In the genomic region with DNA sequence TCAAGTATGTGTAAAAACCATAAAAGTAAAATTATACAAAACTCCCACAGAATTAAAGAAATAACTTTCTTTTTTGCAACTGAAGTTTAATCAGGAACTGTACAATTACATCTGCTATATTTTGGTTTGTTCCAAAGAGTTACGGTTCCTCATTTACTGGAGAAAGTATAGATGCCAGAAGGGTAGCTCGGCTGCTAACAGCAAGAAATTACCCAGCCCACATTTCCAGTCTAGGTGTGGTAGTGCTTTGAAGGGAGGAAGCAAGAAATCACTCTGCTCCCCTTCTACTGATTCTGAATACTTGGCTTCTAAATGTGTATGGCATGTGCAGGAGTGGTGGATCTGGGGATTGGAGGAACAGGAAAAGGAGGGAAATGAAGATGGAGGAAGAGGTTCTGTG, we compare ENCODE assay signal across 13 cellular contexts.
A peak's percentile ranks its signal among the peaks of the same experiment; 100 is the strongest.
DNase-seq lines count a peak whose midpoint lies in the region; ATAC-seq, FAIRE-seq and TF ChIP-seq lines count a peak whose summit lies in the region.
"Had no signal": no experiment of that assay in that cellular context is flagged by ENCODE, and none has a peak within 500 bp of the region (broad histone marks: within the 10 kb centered on the region; RNA-seq: fewer than 3 reads in every experiment).

No MANE protein-coding gene starts in this region.

- H3K4me2 ChIP-seq in GM12878 (ENCODE audit: control insufficient read depth, insufficient read depth): 0 out of 2 replicates have a peak overlapping the region, but pooled peaks have one; percentile 22

- H3K4me1 ChIP-seq in GM12878 (ENCODE audit: control insufficient read depth, insufficient read depth, low read length): peaks cover 9% of the 10 kb centered on the region
- H3K4me1 ChIP-seq: gastroesophageal sphincter had no signal

- TF ChIP-seq RAD21 in GM12878 (IDR thresholded peaks at IDR 0.05; ENCODE audit: insufficient read depth, low read depth, low read length): no peak

- TF ChIP-seq EP300 in GM12878 (IDR thresholded peaks at IDR 0.05; ENCODE audit: borderline replicate concordance in 1 of 2, control insufficient read depth in 1 of 2, low read depth in 2 of 2, low read length in 2 of 2): no peak

- H3K27me3 Mint-ChIP-seq in activated naive CD4-positive, alpha-beta T cell treated with anti-CD3 and anti-CD28 coated beads for 36 hours (ENCODE audit: low read depth): no peaks in the 10 kb centered on the region
- no peaks in the 10 kb centered on the region for H3K27me3 Mint-ChIP-seq in activated naive CD4-positive, alpha-beta T cell treated with anti-CD3 and anti-CD28 coated beads, Interleukin-2, amount 10 ng/mL, durations not matched to agents 7 days and 5 days

- no peak overlapping the region for H3K4me3 Mint-ChIP-seq in activated naive CD4-positive, alpha-beta T cell treated with anti-CD3 and anti-CD28 coated beads for 36 hours
- no peak overlapping the region for H3K4me3 Mint-ChIP-seq in activated naive CD4-positive, alpha-beta T cell treated with anti-CD3 and anti-CD28 coated beads, Interleukin-2, amount 10 ng/mL, durations not matched to agents 7 days and 5 days
- H3K4me3 Mint-ChIP-seq in stimulated activated effector memory CD8-positive, alpha-beta T cell treated with anti-CD3 and anti-CD28 coated beads, Interleukin-12 subunit alpha, Interleukin-12 subunit beta, amount 100 ng/mL, for 72 hours: no peak overlapping the region

- in situ Hi-C loops in GM12878 (cut with MboI): no loop called here

- H3K27ac ChIP-seq in GM12878 (ENCODE audit: control insufficient read depth, insufficient read depth): no peak overlapping the region
- H3K27ac ChIP-seq: gastroesophageal sphincter had no signal

- RAD21 ChIA-PET in GM12878 (lab: Charles Lee; ENCODE audit: unreplicated experiment): interaction anchor here (1.3 kb wide), 1 partner anchor 40 kb away, joined by 4 read pairs; no protein-coding TSS in a partner anchor

- no peak overlapping the region for H3K4me3 ChIP-seq in GM12878
- H3K4me3 ChIP-seq: gastroesophageal sphincter had no signal

- SMC1A ChIA-PET in GM12878 (lab: Charles Lee; ENCODE audit: uncharacterized antibody, unreplicated experiment): interaction anchor here (0.9 kb wide), 1 partner anchor 86 kb away, joined by 3 read pairs; no protein-coding TSS in a partner anchor

- POLR2A ChIA-PET in GM12878 (lab: Charles Lee): no interaction called here

- H3K27me3 ChIP-seq in GM12878 (replicated peaks in 1 of 2; ENCODE audit: control insufficient read depth in 2 of 2, insufficient read depth in 2 of 2, low read length in 1 of 2): no peaks in the 10 kb centered on the region
- H3K27me3 ChIP-seq: gastroesophageal sphincter had no signal

- no peak for FAIRE-seq in GM12878 (lab: Jason Lieb, UNC)
- FAIRE-seq: D721Med had no signal

- BruUV-seq in GM12878 (replicated peaks; lab: Mats Ljungman, UMichigan): no TSS peak

- peak; percentile 26 for DNase-seq in activated naive CD4-positive, alpha-beta T cell treated with anti-CD3 and anti-CD28 coated beads for 36 hours
- DNase-seq in activated naive CD4-positive, alpha-beta T cell treated with anti-CD3 and anti-CD28 coated beads, Interleukin-2, amount 10 ng/mL, durations not matched to agents 7 days and 5 days: no peak
- peak; percentile 59 for DNase-seq in NCI-H526 treated with DMSO at 0.1 percent for 48 hours (lab: John Stamatoyannopoulos, UW)
- no peak for DNase-seq in GM12878 (ENCODE audit: low read depth, low spot score)
- no peak for DNase-seq in stimulated activated effector memory CD8-positive, alpha-beta T cell treated with anti-CD3 and anti-CD28 coated beads, Interleukin-12 subunit alpha, Interleukin-12 subunit beta, amount 100 ng/mL, for 72 hours (ENCODE audit: low spot score in 2 of 2)
- DNase-seq in NCI-H69 (lab: John Stamatoyannopoulos, UW): no peak
- DNase-seq in NK-92 treated with Interleukin-12 subunit alpha and Interleukin-12 subunit beta, amount 100 ng/mL, for 24 hours (lab: John Stamatoyannopoulos, UW): no peak
- DNase-seq in OCI-M2 (lab: John Stamatoyannopoulos, UW; ENCODE audit: unreplicated experiment): no peak
- DNase-seq: Kasumi-1, NCI-H187, right cardiac atrium had no signal

- H2AFZ ChIP-seq in GM12878 (ENCODE audit: control insufficient read depth, low read depth, low read length): no peak overlapping the region

- H3K36me3 Mint-ChIP-seq in activated naive CD4-positive, alpha-beta T cell treated with anti-CD3 and anti-CD28 coated beads for 36 hours (ENCODE audit: low read depth): peaks cover 6% of the 10 kb centered on the region
- H3K36me3 Mint-ChIP-seq in activated naive CD4-positive, alpha-beta T cell treated with anti-CD3 and anti-CD28 coated beads, Interleukin-2, amount 10 ng/mL, durations not matched to agents 7 days and 5 days: peaks cover 12% of the 10 kb centered on the region
- peaks cover 6% of the 10 kb centered on the region for H3K36me3 Mint-ChIP-seq in stimulated activated effector memory CD8-positive, alpha-beta T cell treated with anti-CD3 and anti-CD28 coated beads, Interleukin-12 subunit alpha, Interleukin-12 subunit beta, amount 100 ng/mL, for 72 hours

- no peaks in the 10 kb centered on the region for H3K9me3 Mint-ChIP-seq in activated naive CD4-positive, alpha-beta T cell treated with anti-CD3 and anti-CD28 coated beads for 36 hours
- H3K9me3 Mint-ChIP-seq in activated naive CD4-positive, alpha-beta T cell treated with anti-CD3 and anti-CD28 coated beads, Interleukin-2, amount 10 ng/mL, durations not matched to agents 7 days and 5 days: no peaks in the 10 kb centered on the region
- H3K9me3 Mint-ChIP-seq in stimulated activated effector memory CD8-positive, alpha-beta T cell treated with anti-CD3 and anti-CD28 coated beads, Interleukin-12 subunit alpha, Interleukin-12 subunit beta, amount 100 ng/mL, for 72 hours: no peaks in the 10 kb centered on the region

- peak overlapping the region; percentile 25 for H3K27ac Mint-ChIP-seq in activated naive CD4-positive, alpha-beta T cell treated with anti-CD3 and anti-CD28 coated beads for 36 hours
- no peak overlapping the region for H3K27ac Mint-ChIP-seq in activated naive CD4-positive, alpha-beta T cell treated with anti-CD3 and anti-CD28 coated beads, Interleukin-2, amount 10 ng/mL, durations not matched to agents 7 days and 5 days
- peak overlapping the region; percentile 45 for H3K27ac Mint-ChIP-seq in stimulated activated effector memory CD8-positive, alpha-beta T cell treated with anti-CD3 and anti-CD28 coated beads, Interleukin-12 subunit alpha, Interleukin-12 subunit beta, amount 100 ng/mL, for 72 hours

- TF ChIP-seq CTCF in GM12878 (IDR thresholded peaks at IDR 0.05 in 2 of 3, conservative IDR thresholded peaks at IDR 0.05 in 1 of 3; ENCODE audit: control insufficient read depth in 2 of 3, extremely low read depth in 1 of 3, insufficient read depth in 1 of 3, low read depth in 3 of 3, low read length in 3 of 3): no peak

- no peaks in the 10 kb centered on the region for H4K20me1 ChIP-seq in GM12878 (ENCODE audit: control insufficient read depth, insufficient read depth)

- no peaks in the 10 kb centered on the region; the same call in 2 of the 3 replicates for H3K9me3 ChIP-seq in GM12878 (replicated peaks; ENCODE audit: control insufficient read depth, insufficient read depth, low read length)
- H3K9me3 ChIP-seq: gastroesophageal sphincter had no signal

- 79% methylated on average over 2 of the region's 2 CpGs for WGBS in GM12878 (ENCODE audit: insufficient coverage, insufficient replicate concordance, low lambda C conversion rate, missing lambda C conversion rate)

- no peaks in the 10 kb centered on the region for H3K36me3 ChIP-seq in GM12878 (ENCODE audit: control insufficient read depth in 2 of 2, insufficient read depth in 2 of 2, low read length in 1 of 2)
- H3K36me3 ChIP-seq: gastroesophageal sphincter had no signal

- H3K79me2 ChIP-seq in GM12878 (ENCODE audit: control insufficient read depth, insufficient read depth, low read length): no peaks in the 10 kb centered on the region

- ATAC-seq in GM12878: peak; percentile 44; the same call in 2 of the 3 replicates
- ATAC-seq in stimulated activated effector memory CD8-positive, alpha-beta T cell treated with anti-CD3 and anti-CD28 coated beads, Interleukin-12 subunit alpha, Interleukin-12 subunit beta, amount 100 ng/mL, for 72 hours: no peak
- ATAC-seq: gastroesophageal sphincter, right cardiac atrium had no signal

- no peak for TF ChIP-seq POLR2A in GM12878 (IDR thresholded peaks at IDR 0.05; ENCODE audit: low read depth, low read length)

- CTCF ChIA-PET in activated naive CD4-positive, alpha-beta T cell treated with anti-CD3 and anti-CD28 coated beads for 36 hours (lab: Charles Lee): interaction anchor here (0.6 kb wide), 1 partner anchor 101 kb away, joined by 3 read pairs; no protein-coding TSS in a partner anchor
- CTCF ChIA-PET in activated naive CD4-positive, alpha-beta T cell treated with anti-CD3 and anti-CD28 coated beads, Interleukin-2, amount 10 ng/mL, durations not matched to agents 7 days and 5 days (lab: Charles Lee): no interaction called here
- CTCF ChIA-PET in GM12878 (lab: Yijun Ruan, JAX): no interaction called here

- no peak overlapping the region for H3K9ac ChIP-seq in GM12878 (ENCODE audit: control insufficient read depth, insufficient read depth, low read length)

- intact Hi-C loops in activated naive CD4-positive, alpha-beta T cell treated with anti-CD3 and anti-CD28 coated beads for 36 hours (cut with micrococcal nuclease): no loop called here
- intact Hi-C loops in GM12878 (cut with micrococcal nuclease; ENCODE audit: unreplicated experiment): no loop called here

- H3K4me1 Mint-ChIP-seq in activated naive CD4-positive, alpha-beta T cell treated with anti-CD3 and anti-CD28 coated beads for 36 hours (ENCODE audit: low read depth): peaks cover 26% of the 10 kb centered on the region
- peaks cover 22% of the 10 kb centered on the region for H3K4me1 Mint-ChIP-seq in activated naive CD4-positive, alpha-beta T cell treated with anti-CD3 and anti-CD28 coated beads, Interleukin-2, amount 10 ng/mL, durations not matched to agents 7 days and 5 days
- peaks cover 22% of the 10 kb centered on the region for H3K4me1 Mint-ChIP-seq in stimulated activated effector memory CD8-positive, alpha-beta T cell treated with anti-CD3 and anti-CD28 coated beads, Interleukin-12 subunit alpha, Interleukin-12 subunit beta, amount 100 ng/mL, for 72 hours

Comparison
In these comparisons a context has a peak if more than half of its experiments do, and no peak if none do; other contexts are left out.
1. DNase-seq: peak in activated naive CD4-positive, alpha-beta T cell treated with anti-CD3 and anti-CD28 coated beads for 36 hours (single experiment) and NCI-H526 treated with DMSO at 0.1 percent for 48 hours (single experiment); none in activated naive CD4-positive, alpha-beta T cell treated with anti-CD3 and anti-CD28 coated beads, Interleukin-2, amount 10 ng/mL, durations not matched to agents 7 days and 5 days (single experiment), GM12878 (single experiment), stimulated activated effector memory CD8-positive, alpha-beta T cell treated with anti-CD3 and anti-CD28 coated beads, Interleukin-12 subunit alpha, Interleukin-12 subunit beta, amount 100 ng/mL, for 72 hours (0 of 2), NCI-H69 (single experiment), NK-92 treated with Interleukin-12 subunit alpha and Interleukin-12 subunit beta, amount 100 ng/mL, for 24 hours (single experiment) and OCI-M2 (single experiment).